9 cellular contexts compared by ENCODE assay signal in the genomic region with DNA sequence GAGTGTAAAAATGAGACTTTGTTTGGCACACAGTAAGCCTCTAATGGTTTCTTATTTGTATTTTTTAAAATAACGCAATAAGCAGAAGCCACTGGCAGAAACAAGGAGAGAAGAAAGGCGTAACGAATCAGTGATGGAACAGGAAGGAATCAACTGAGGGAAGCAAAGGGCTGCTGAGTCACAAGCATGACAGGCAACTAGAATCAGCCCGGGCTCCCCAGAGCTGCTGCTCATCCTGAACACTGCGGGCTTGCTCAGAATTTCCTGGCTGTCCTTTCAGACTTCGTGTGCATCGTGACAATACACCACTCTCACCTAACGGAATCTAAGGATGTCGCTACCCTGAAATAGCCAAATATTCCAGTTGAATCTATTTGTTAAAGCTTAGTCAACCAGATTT. TPM values are rescaled to one million over a fixed set of nuclear protein-coding genes. Genes with fewer than 3 reads are reported as not detected.
DNase-seq lines count a peak whose midpoint lies in the region; ATAC-seq and TF ChIP-seq lines count a peak whose summit lies in the region.
"Had no signal": no experiment of that assay in that cellular context is flagged by ENCODE, and none has a peak within 500 bp of the region (broad histone marks: within the 10 kb centered on the region; RNA-seq: fewer than 3 reads in every experiment).

No MANE protein-coding gene starts in this region.

- H3K4me1 ChIP-seq in ACC112 (ENCODE audit: control insufficient read depth, insufficient read depth, low read length, unreplicated experiment) (peaks cover 13% of the 10 kb centered on the region), left lung (no peaks in the 10 kb centered on the region), thyroid gland (peaks cover 4 to 6% of the 10 kb centered on the region in 2 donors)

- H3K4me3 ChIP-seq in ACC112 (ENCODE audit: low read depth, low read length) (peak overlapping the region; percentile 57), brain microvascular endothelial cell (ENCODE audit: low read depth, low read length) (no peak overlapping the region), left lung (no peak overlapping the region), thyroid gland (replicated peaks in 1 of 3) (no peak overlapping the region)

- in situ Hi-C loops in brain microvascular endothelial cell (cut with HindIII; ENCODE audit: low pct_ligation_motif_present, low sequenced_read_pairs), result no loop called here

- ATAC-seq in left lung, result peak; percentile 70
- no peak for ATAC-seq in HG03565 (IDR thresholded peaks at IDR 0.05; ENCODE audit: unreplicated experiment)
- ATAC-seq in HG02840 (IDR thresholded peaks at IDR 0.05; ENCODE audit: low FRiP score, unreplicated experiment), result no peak
- ATAC-seq in GM19324 (IDR thresholded peaks at IDR 0.05; ENCODE audit: low FRiP score, unreplicated experiment), result no peak

- no peak for TF ChIP-seq CTCF in brain microvascular endothelial cell (IDR thresholded peaks at IDR 0.05; ENCODE audit: low read depth, low read length, missing control alignments)
- no peak for TF ChIP-seq CTCF in left lung (IDR thresholded peaks at IDR 0.05)
- no peak for TF ChIP-seq CTCF in thyroid gland (IDR thresholded peaks at IDR 0.05)

- H2AFZ ChIP-seq in ACC112 (ENCODE audit: low read length, unreplicated experiment), result peak overlapping the region; percentile 89

- intact Hi-C loops in left lung (cut with DNase I), result no loop called here
- intact Hi-C loops in thyroid gland (cut with DNase I), result no loop called here

- H3K9me3 ChIP-seq in left lung, result no peaks in the 10 kb centered on the region
- no peaks in the 10 kb centered on the region for H3K9me3 ChIP-seq in thyroid gland

- DNase-seq in M059J (ENCODE audit: low read depth), result peak; percentile 90
- DNase-seq in brain microvascular endothelial cell, result peak; percentile 87
- DNase-seq in left lung, result peak in 1 of 2 donors; percentile 56
- DNase-seq in thyroid gland, result no peak
- DNase-seq: CD4-positive, CD25-positive, alpha-beta regulatory T cell had no signal

- H3K36me3 ChIP-seq in ACC112 (ENCODE audit: insufficient read depth, low read length) (no peaks in the 10 kb centered on the region), brain microvascular endothelial cell (replicated peaks) (no peaks in the 10 kb centered on the region), left lung (no peaks in the 10 kb centered on the region), thyroid gland (no peaks in the 10 kb centered on the region)

- H3K27ac ChIP-seq in ACC112 (ENCODE audit: low read depth, low read length) (peak overlapping the region; percentile 69), brain microvascular endothelial cell (no peak overlapping the region), left lung (no peak overlapping the region), thyroid gland (no peak overlapping the region)

- H3K27me3 ChIP-seq in ACC112 (ENCODE audit: insufficient read depth, low read length) (no peaks in the 10 kb centered on the region), brain microvascular endothelial cell (replicated peaks) (no peaks in the 10 kb centered on the region), left lung (no peaks in the 10 kb centered on the region), thyroid gland (no peaks in the 10 kb centered on the region)

- no peak for TF ChIP-seq POLR2A in thyroid gland (IDR thresholded peaks at IDR 0.05)

- H3K79me2 ChIP-seq in ACC112 (ENCODE audit: control insufficient read depth, insufficient read depth, low read length, unreplicated experiment), result no peaks in the 10 kb centered on the region

- 55 to 68% methylated on average over 9 of the region's 9 CpGs for WGBS in thyroid gland, 2 donors

RNA-seq across cellular contexts. Expression of a gene that starts 20.7 kb away (rescaled TPM):
- 17.9 and 27.8 TPM in 2 replicates for total RNA-seq in M059J (2014; rRNA removed; shearing (Covaris generic))
- total RNA-seq in left lung, result 10 to 100 TPM; 35.3 to 41.5 TPM
- total RNA-seq in thyroid gland, result 10 to 100 TPM in 3 of 4 donors, 1 to 10 TPM in 1; 9.1 to 39.0 (median 17.8) TPM

Comparison
In these comparisons a context has a peak if more than half of its experiments do, and no peak if none do; other contexts are left out.
1. DNase-seq: peak in M059J (single experiment) and brain microvascular endothelial cell (single experiment); none in thyroid gland (0 of 2).